8 cellular contexts compared by ENCODE assay signal in genomic region chr14:99562848-99563748, GRCh38. TPM values are rescaled to one million over a fixed set of nuclear protein-coding genes. Genes with fewer than 3 reads are reported as not detected.
A peak's percentile ranks its signal among the peaks of the same experiment; 100 is the strongest.
DNase-seq lines count a peak whose midpoint lies in the region; ATAC-seq lines count a peak whose summit lies in the region.

No MANE protein-coding gene starts in this region.

- ATAC-seq in HG03460 (IDR thresholded peaks at IDR 0.05; ENCODE audit: unreplicated experiment) (no peak), T-cell (replicated peaks in 1 of 4) (no peak), GM18867 (IDR thresholded peaks at IDR 0.05; ENCODE audit: unreplicated experiment) (no peak), HG02610 (IDR thresholded peaks at IDR 0.05; ENCODE audit: unreplicated experiment) (no peak)

- peaks cover 16% of the 10 kb centered on the region for H3K4me1 ChIP-seq in mesodermal cell (ENCODE audit: control insufficient read depth, insufficient read depth, low read length, poor library complexity, severe bottlenecking)

- H3K27ac ChIP-seq in mesodermal cell (ENCODE audit: low read depth, low read length, severe bottlenecking) = peak overlapping the region; percentile 41

- peaks cover 0 to 4% (median 0%) of the 10 kb centered on the region in 3 donors for H3K9me3 Mint-ChIP-seq in T-cell

- no peaks in the 10 kb centered on the region for H3K27me3 Mint-ChIP-seq in T-cell

- peaks cover 0 to 7% (median 2%) of the 10 kb centered on the region in 3 donors for H3K4me1 Mint-ChIP-seq in T-cell

- 27 to 42% methylated on average over 17 to 22 of the region's 23 CpGs for WGBS in mesodermal cell (ENCODE audit: insufficient coverage in 2 of 2), 2 experiments

- no peak overlapping the region for H3K27ac Mint-ChIP-seq in T-cell

- peak; percentile 21 for DNase-seq in DMS153 treated with DMSO at 0.1 percent for 48 hours (lab: John Stamatoyannopoulos, UW; ENCODE audit: unreplicated experiment)
- peak; percentile 79 for DNase-seq in NCI-H524 treated with DMSO at 0.1 percent for 48 hours (lab: John Stamatoyannopoulos, UW)
- peak; percentile 93 for DNase-seq in ecto neural progenitor cell (ENCODE audit: low spot score)
- no peak for DNase-seq in T-cell

- H3K36me3 Mint-ChIP-seq in T-cell = peaks cover 12% of the 10 kb centered on the region

- no peaks in the 10 kb centered on the region for H3K36me3 ChIP-seq in mesodermal cell (ENCODE audit: control insufficient read depth, insufficient read depth, low read length)

- H3K9me3 ChIP-seq in mesodermal cell (ENCODE audit: control insufficient read depth, low read length) = no peaks in the 10 kb centered on the region

- no peak overlapping the region for H3K4me3 Mint-ChIP-seq in T-cell

- CTCF ChIA-PET in T-cell (lab: Charles Lee) = no interaction called here

- no peak overlapping the region for H3K4me3 ChIP-seq in mesodermal cell (ENCODE audit: extremely low read depth, insufficient read depth, low read length, poor library complexity, severe bottlenecking)

- POLR2A ChIA-PET in T-cell (lab: Charles Lee) = interaction anchor here in 1 of 2 donors (0.6 kb wide), 1 partner anchor 29 kb away, joined by 3 read pairs; no protein-coding TSS in a partner anchor

RNA-seq across cellular contexts. Expression of gene CCDC85C, which starts 40.9 kb away (rescaled TPM):
- 16.8 TPM for polyA plus RNA-seq in mesodermal cell (2013, experiment 1 of 2)
- polyA plus RNA-seq in mesodermal cell (2013, experiment 2 of 2) = 17.4 TPM
- total RNA-seq in T-cell = 10 to 100 TPM in 1 of 5 donors, 1 to 10 TPM in 4; 6.6 to 12.0 (median 9.1) TPM

Comparison
In these comparisons a context has a peak if more than half of its experiments do, and no peak if none do; other contexts are left out.
1. DNase-seq: peak in DMS153 treated with DMSO at 0.1 percent for 48 hours (single experiment), NCI-H524 treated with DMSO at 0.1 percent for 48 hours (single experiment) and ecto neural progenitor cell (single experiment); none in T-cell (0 of 34).